ENCODE assay signal across 7 cellular contexts in the genomic region with DNA sequence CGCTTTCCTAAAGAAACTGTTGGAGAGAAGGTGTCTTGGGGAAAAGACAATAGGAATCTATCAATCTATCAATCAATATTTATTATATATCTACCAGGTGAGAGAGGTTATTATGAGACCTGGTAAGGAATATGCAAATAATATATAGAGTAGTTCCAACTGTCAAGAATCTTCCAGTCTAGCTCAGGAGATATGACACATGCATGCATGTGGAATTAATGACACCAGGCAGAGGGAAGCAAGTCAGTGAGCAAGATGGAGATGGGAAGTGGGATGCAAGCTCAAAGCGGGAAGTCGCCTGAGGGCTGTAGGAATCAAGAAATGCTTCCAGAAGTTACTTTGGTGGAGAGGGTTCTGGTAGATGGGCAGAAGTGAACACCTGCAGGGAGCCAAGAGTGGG.
"Had no signal": no experiment of that assay in that cellular context is flagged by ENCODE, and none has a peak within 500 bp of the region (broad histone marks: within the 10 kb centered on the region; RNA-seq: fewer than 3 reads in every experiment).

No MANE protein-coding gene starts in this region.

- DNase-seq: GM23248, GOT3, H9, HCEC 1CT, IMR-90, KG1 had no signal

- H3K27ac ChIP-seq: GM23248 had no signal

- H3K4me3 ChIP-seq: GM23248, K562 had no signal

- H2AFZ ChIP-seq: GM23248 had no signal

- H3K9ac ChIP-seq: GM23248 had no signal

- H3K4me3 Mint-ChIP-seq: H9 had no signal
